9 cellular contexts compared by ENCODE assay signal in the genomic region with DNA sequence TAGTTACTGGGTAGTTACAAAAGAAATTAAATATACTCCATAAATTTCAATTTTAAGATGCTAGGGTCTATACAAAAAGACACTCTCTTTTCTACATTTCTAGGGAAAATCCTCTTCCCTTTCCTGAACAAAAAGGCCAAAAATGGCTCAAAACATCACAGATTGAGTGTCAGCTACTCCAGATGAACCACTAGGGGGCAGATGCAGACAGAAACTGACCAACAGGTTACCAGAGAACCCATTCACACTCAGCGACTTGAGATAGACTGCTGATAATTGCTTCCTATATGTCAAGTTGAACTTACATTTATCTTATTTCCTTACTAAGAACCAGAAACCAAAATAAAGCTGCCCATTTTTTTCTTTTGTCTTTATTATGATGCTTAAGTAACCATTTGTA.
A peak's percentile ranks its signal among the peaks of the same experiment; 100 is the strongest.
DNase-seq lines count a peak whose midpoint lies in the region; ATAC-seq and TF ChIP-seq lines count a peak whose summit lies in the region.
"Had no signal": no experiment of that assay in that cellular context is flagged by ENCODE, and none has a peak within 500 bp of the region (broad histone marks: within the 10 kb centered on the region; RNA-seq: fewer than 3 reads in every experiment).

No MANE protein-coding gene starts in this region.

- no peaks in the 10 kb centered on the region for H3K4me1 ChIP-seq in fibroblast of lung (ENCODE audit: control insufficient read depth, extremely low read depth, insufficient read depth, low read length)

- H3K27ac ChIP-seq in 22Rv1 (no peak overlapping the region), fibroblast of lung (ENCODE audit: insufficient read depth, low read length) (no peak overlapping the region)
- H3K27ac ChIP-seq: skin epidermis had no signal

- H3K27me3 ChIP-seq in GM06990 (replicated peaks; ENCODE audit: control insufficient read depth, insufficient read depth, low read length) (no peaks in the 10 kb centered on the region), fibroblast of lung (ENCODE audit: control insufficient read depth, insufficient read depth, low read length) (no peaks in the 10 kb centered on the region)

- no peaks in the 10 kb centered on the region for H4K20me1 ChIP-seq in fibroblast of lung (ENCODE audit: control insufficient read depth, extremely low read depth, insufficient read depth, low read length)

- no peaks in the 10 kb centered on the region for H3K36me3 ChIP-seq in GM06990 (ENCODE audit: control insufficient read depth, insufficient read depth, low read length)
- no peaks in the 10 kb centered on the region for H3K36me3 ChIP-seq in fibroblast of lung (ENCODE audit: control insufficient read depth, insufficient read depth, low read length)

- H3K4me3 ChIP-seq in GM06990 (replicated peaks; ENCODE audit: low read depth, low read length) (no peak overlapping the region), fibroblast of lung (replicated peaks in 1 of 4; ENCODE audit: control extremely low read depth in 1 of 4, insufficient read depth in 1 of 4, low read depth in 3 of 4, low read length in 4 of 4) (no peak overlapping the region)
- H3K4me3 ChIP-seq: skin epidermis had no signal

- H2AFZ ChIP-seq in fibroblast of lung (ENCODE audit: low read length), result no peak overlapping the region

- peak; percentile 62 for TF ChIP-seq CTCF in 22Rv1 (IDR thresholded peaks at IDR 0.05)
- peak; percentile 44 for TF ChIP-seq CTCF in GM06990 (IDR thresholded peaks at IDR 0.05; ENCODE audit: insufficient read depth, low read length, poor library complexity, severe bottlenecking)
- TF ChIP-seq CTCF in fibroblast of lung (conservative IDR thresholded peaks at IDR 0.05 in 1 of 2, IDR thresholded peaks at IDR 0.05 in 1 of 2; ENCODE audit: low read depth in 1 of 2, low read length in 2 of 2), result peak; percentile 37 to 56

- intact Hi-C loops in sciatic nerve (cut with DNase I), result no loop called here

- no peak for DNase-seq in GM06990 (ENCODE audit: extremely low read depth, insufficient read length)
- peak; percentile 1 for DNase-seq in NOMO-1 treated with dmso at 0.1 percent for 144 hours (lab: John Stamatoyannopoulos, UW; ENCODE audit: unreplicated experiment)
- DNase-seq in fibroblast of lung (ENCODE audit: low read depth in 2 of 2), result peak; percentile 3 to 26
- no peak for DNase-seq in activated gamma-delta T cell (lab: John Stamatoyannopoulos, UW)
- no peak for DNase-seq in sciatic nerve (ENCODE audit: low spot score)

- no peaks in the 10 kb centered on the region for H3K79me2 ChIP-seq in fibroblast of lung (ENCODE audit: control insufficient read depth, insufficient read depth, low read length)

- H3K9ac ChIP-seq in fibroblast of lung (ENCODE audit: insufficient read depth, low read length), result no peak overlapping the region

- H3K9me3 ChIP-seq in fibroblast of lung (ENCODE audit: control insufficient read depth, insufficient read depth, low read depth, low read length), result no peaks in the 10 kb centered on the region

- ATAC-seq in GM21786 (IDR thresholded peaks at IDR 0.05; ENCODE audit: unreplicated experiment) (no peak), sciatic nerve (no peak), HG02610 (IDR thresholded peaks at IDR 0.05; ENCODE audit: unreplicated experiment) (no peak)

- H3K4me2 ChIP-seq in fibroblast of lung (ENCODE audit: extremely low read depth, insufficient read depth, low read length), result no peak overlapping the region

Comparison
In these comparisons a context has a peak if more than half of its experiments do, and no peak if none do; other contexts are left out.
1. DNase-seq: peak in NOMO-1 treated with dmso at 0.1 percent for 144 hours (single experiment) and fibroblast of lung (2 of 2); none in GM06990 (single experiment), activated gamma-delta T cell (single experiment) and sciatic nerve (single experiment).
2. Peak in every context shown above with its lines, with median percentiles within 50 percentile points of each other: CTCF ChIP-seq.